ENCODE assay signal across 20 cellular contexts in genomic region chr4:53535567-53535966, GRCh38. TPM values are rescaled to one million over a fixed set of nuclear protein-coding genes. Genes with fewer than 3 reads are reported as not detected.
"Had no signal": no experiment of that assay in that cellular context is flagged by ENCODE, and none has a peak within 500 bp of the region (broad histone marks: within the 10 kb centered on the region; RNA-seq: fewer than 3 reads in every experiment).

No MANE protein-coding gene starts in this region.

- H3K4me3 Mint-ChIP-seq: activated CD8-positive, alpha-beta T cell treated with anti-CD3 and anti-CD28 coated beads for 36 hours; activated naive CD4-positive, alpha-beta T cell treated with anti-CD3 and anti-CD28 coated beads for 36 hours; natural killer cell; stimulated activated naive B cell treated with anti-CD40 and anti-IgM and Interleukin-4, amounts not matched to agents 10 μg/mL and 1 μg/mL and 100 μg/mL, for 72 hours had no signal

- H3K36me3 Mint-ChIP-seq: natural killer cell; stimulated activated naive B cell treated with anti-CD40 and anti-IgM and Interleukin-4, amounts not matched to agents 10 μg/mL and 1 μg/mL and 100 μg/mL, for 72 hours had no signal

- DNase-seq: activated CD4-positive, alpha-beta T cell treated with anti-CD3 and anti-CD28 coated beads for 48 hours; activated CD4-positive, CD25-positive, alpha-beta regulatory T cell; activated CD8-positive, alpha-beta T cell treated with anti-CD3 and anti-CD28 coated beads for 36 hours; activated naive CD4-positive, alpha-beta T cell treated with anti-CD3 and anti-CD28 coated beads for 36 hours; activated T-cell treated with anti-CD3 and anti-CD28 coated beads, Interleukin-2, amount 50 U/mL, for 1 hour; aorta; brain microvascular endothelial cell; cerebellar nuclear complex; cortex of kidney; heart right ventricle; kidney glomerular epithelial cell; natural killer cell; ovary; psoas muscle; sigmoid colon; stimulated activated naive B cell treated with anti-CD40 and anti-IgM and Interleukin-4, amounts not matched to agents 10 μg/mL and 1 μg/mL and 100 μg/mL, for 72 hours; T-helper 1 cell; T-helper 9 cell; thyroid gland had no signal

- H3K9me3 ChIP-seq: gastroesophageal sphincter, heart right ventricle, ovary, psoas muscle, sigmoid colon, thyroid gland had no signal

- H3K4me3 ChIP-seq: gastroesophageal sphincter, heart right ventricle, ovary, psoas muscle, sigmoid colon, thyroid gland had no signal

- H3K4me1 ChIP-seq: psoas muscle had no signal

- H3K36me3 ChIP-seq: brain microvascular endothelial cell, gastroesophageal sphincter, heart right ventricle, ovary, sigmoid colon, thyroid gland had no signal

- H3K4me1 Mint-ChIP-seq: natural killer cell had no signal

- H3K27ac Mint-ChIP-seq: activated CD8-positive, alpha-beta T cell treated with anti-CD3 and anti-CD28 coated beads for 36 hours; activated naive CD4-positive, alpha-beta T cell treated with anti-CD3 and anti-CD28 coated beads for 36 hours; natural killer cell; stimulated activated naive B cell treated with anti-CD40 and anti-IgM and Interleukin-4, amounts not matched to agents 10 μg/mL and 1 μg/mL and 100 μg/mL, for 72 hours had no signal

- ATAC-seq: activated CD8-positive, alpha-beta T cell treated with anti-CD3 and anti-CD28 coated beads for 36 hours; gastroesophageal sphincter; natural killer cell; psoas muscle; stimulated activated naive B cell treated with anti-CD40 and anti-IgM and Interleukin-4, amounts not matched to agents 10 μg/mL and 1 μg/mL and 100 μg/mL, for 72 hours had no signal

- H3K9me3 Mint-ChIP-seq: activated CD8-positive, alpha-beta T cell treated with anti-CD3 and anti-CD28 coated beads for 36 hours; activated naive CD4-positive, alpha-beta T cell treated with anti-CD3 and anti-CD28 coated beads for 36 hours; natural killer cell had no signal

RNA-seq across cellular contexts. Expression of gene LNX1, which starts 55.7 kb away (rescaled TPM):
- total RNA-seq: activated CD8-positive, alpha-beta T cell treated with anti-CD3 and anti-CD28 coated beads for 36 hours; natural killer cell had no signal
